Comparison of ENCODE assay signal across 1 cellular context in genomic region chr2:11387831-11388230, GRCh38.
TF ChIP-seq lines count a peak whose summit lies in the region.

No MANE protein-coding gene starts in this region.

TF ChIP-seq in SK-N-SH treated with all-trans-retinoic acid at 6 μM for 48 hours, 23 proteins besides CTCF, POLR2A, EP300 and RAD21 (continued from another document):
- no peak for TF ChIP-seq CSRNP3 (CRISPR knock-in tag; IDR thresholded peaks at IDR 0.05)
- no peak for TF ChIP-seq ESRRG (CRISPR knock-in tag; IDR thresholded peaks at IDR 0.05)
- no peak for TF ChIP-seq ZFP3 (CRISPR knock-in tag; IDR thresholded peaks at IDR 0.05)
